ENCODE assay signal across 8 cellular contexts in genomic region chr10:110567201-110568054, GRCh38. TPM values are rescaled to one million over a fixed set of nuclear protein-coding genes. Genes with fewer than 3 reads are reported as not detected.
DNase-seq lines count a peak whose midpoint lies in the region; ATAC-seq and TF ChIP-seq lines count a peak whose summit lies in the region.

SMC3 (plus strand) TSS chr10:110567695; CDS start chr10:110567817, 122 bp downstream.

- peaks cover 3 to 22% of the 10 kb centered on the region in 2 experiments for H3K79me1 ChIP-seq in IMR-90 (ENCODE audit: low read depth in 1 of 2, low read length in 2 of 2)

- H3K27ac ChIP-seq in IMR-90 (ENCODE audit: insufficient read depth, low read length) (peak within 1 kb of the TSS; percentile 87), epithelial cell of prostate (peak within 1 kb of the TSS; percentile 57)

- peak within 1 kb of the TSS; percentile 74 for H3K9ac ChIP-seq in IMR-90 (ENCODE audit: low read depth, low read length)

- H3K4me1 ChIP-seq in IMR-90 (ENCODE audit: control insufficient read depth, insufficient read depth, low read length) (peaks cover 5% of the 10 kb centered on the region), mucosa of descending colon (ENCODE audit: low read depth) (no peaks in the 10 kb centered on the region)

- H2AK5ac ChIP-seq in IMR-90 (ENCODE audit: low read depth, low read length), result peak within 1 kb of the TSS; percentile 17

- peaks cover 11% of the 10 kb centered on the region for H4K20me1 ChIP-seq in IMR-90 (ENCODE audit: insufficient read depth, low read length)

- peak within 1 kb of the TSS; percentile 99 for H3K14ac ChIP-seq in IMR-90 (replicated peaks; ENCODE audit: low read depth, low read length)

- intact Hi-C loops in IMR-90 (cut with micrococcal nuclease) (loop anchor here (5.0 kb wide), 1 partner anchor 215 kb away; no protein-coding TSS in a partner anchor), mucosa of descending colon (cut with DNase I, micrococcal nuclease) (no loop called here)

- WGBS in IMR-90 (ENCODE audit: extremely low coverage in 2 of 2, insufficient read length in 1 of 2), 2 experiments, result 0% methylated on average over 25 of the region's 64 CpGs; no CpG with 5 or more reads in 1 of the 2 experiments

- peak within 1 kb of the TSS; percentile 96 for H2AFZ ChIP-seq in IMR-90 (replicated peaks; ENCODE audit: low read length, poor library complexity)

- ATAC-seq in GM21528 (IDR thresholded peaks at IDR 0.05; ENCODE audit: low FRiP score, unreplicated experiment), result peak; percentile 91
- peak; percentile 91 for ATAC-seq in IMR-90 (ENCODE audit: low read depth)
- peak; percentile 96 for ATAC-seq in mucosa of descending colon

- TF ChIP-seq CTCF in IMR-90 (conservative IDR thresholded peaks at IDR 0.05; ENCODE audit: low read depth, low read length) (no peak), mucosa of descending colon (IDR thresholded peaks at IDR 0.05) (no peak)

- in situ Hi-C loops in IMR-90 (cut with MboI; ENCODE audit: low sequenced_read_pairs), result loop anchor here (25.0 kb wide), 1 partner anchor 655 kb away; the partner anchor contains the start of gene XPNPEP1

- H2AK9ac ChIP-seq in IMR-90 (replicated peaks; ENCODE audit: low read depth, low read length, poor library complexity), result peak within 1 kb of the TSS; percentile 87

- H3K18ac ChIP-seq in IMR-90 (ENCODE audit: low read depth, low read length), result peak within 1 kb of the TSS; percentile 83

- H4K8ac ChIP-seq in IMR-90 (ENCODE audit: low read depth in 2 of 2, low read length in 2 of 2), result peak within 1 kb of the TSS; percentile 71 to 92

- dilution Hi-C loops in IMR-90 (cut with HindIII; ENCODE audit: low sequenced_read_pairs, unreplicated experiment), result no loop called here

- H2BK15ac ChIP-seq in IMR-90 (ENCODE audit: low read depth, low read length), result peak within 1 kb of the TSS; percentile 97; the same call in 2 of the 3 replicates

- POLR2A ChIA-PET in IMR-90 (lab: Charles Lee; ENCODE audit: unreplicated experiment), result no interaction called here

- H3K27me3 ChIP-seq in IMR-90 (ENCODE audit: control insufficient read depth, insufficient read depth, low read length), result no peaks in the 10 kb centered on the region

- peak within 1 kb of the TSS; percentile 77 for H3K4me3 ChIP-seq in IMR-90 (ENCODE audit: insufficient read depth, low read depth, low read length)
- H3K4me3 ChIP-seq in mucosa of descending colon, result peak within 1 kb of the TSS; percentile 82

- no peak for TF ChIP-seq RAD21 in IMR-90 (IDR thresholded peaks at IDR 0.05; ENCODE audit: low read length)

- peaks cover 5% of the 10 kb centered on the region; the same call in 1 of the 2 replicates for H3K9me1 ChIP-seq in IMR-90 (ENCODE audit: insufficient read depth, low read length)

- H4K91ac ChIP-seq in IMR-90 (ENCODE audit: insufficient read depth, low read depth, low read length), result peak within 1 kb of the TSS; percentile 95

- H3K4ac ChIP-seq in IMR-90 (ENCODE audit: low read depth, low read length), result peak within 1 kb of the TSS; percentile 94

- peak within 1 kb of the TSS; percentile 100 for H2BK20ac ChIP-seq in IMR-90 (ENCODE audit: low read depth, low read length)

- no peaks in the 10 kb centered on the region for H3K9me3 ChIP-seq in IMR-90 (ENCODE audit: control insufficient read depth, insufficient read depth, low read length)
- H3K9me3 ChIP-seq in mucosa of descending colon, result no peaks in the 10 kb centered on the region

- DNase-seq in DMS 273 treated with DMSO at 0.1 percent for 48 hours (lab: John Stamatoyannopoulos, UW) (peak; percentile 87), IMR-90 (peak; percentile 96), OCI-M1 (lab: John Stamatoyannopoulos, UW) (peak; percentile 98), activated T-cell treated with anti-CD3 and anti-CD28 coated beads for 48 hours (ENCODE audit: low read depth) (peak; percentile 91), epithelial cell of prostate (ENCODE audit: low read depth, low spot score) (peak; percentile 39), mucosa of descending colon (peak; percentile 92 to 94 (median 92))
- DNase-seq in stimulated activated CD8-positive, alpha-beta memory T cell treated with anti-CD3 and anti-CD28 coated beads, Interleukin-4, amount 100 ng/mL, for 24 hours (ENCODE audit: low read depth), result peak; percentile 88

- H3K56ac ChIP-seq in IMR-90 (ENCODE audit: extremely low read depth, insufficient read depth, low read length), result peak within 1 kb of the TSS; percentile 100

- no peak; the same call in 1 of the 2 replicates for TF ChIP-seq POLR2A in IMR-90 (IDR thresholded peaks at IDR 0.05; ENCODE audit: low read depth, low read length)

- CTCF ChIA-PET in IMR-90 (lab: Yijun Ruan, JAX), result interaction anchor here (0.5 to 1.0 kb wide), 2 partner anchors 171 to 317 kb away, joined by 3 read pairs; no protein-coding TSS in a partner anchor

- peak within 1 kb of the TSS; percentile 99 for H3K23ac ChIP-seq in IMR-90 (ENCODE audit: low read depth, low read length)

- H3K4me2 ChIP-seq in IMR-90 (ENCODE audit: low read depth, low read length), result peak within 1 kb of the TSS; percentile 98

- H2BK5ac ChIP-seq in IMR-90 (ENCODE audit: low read depth, low read length, poor library complexity, severe bottlenecking), result peak within 1 kb of the TSS; percentile 89

- H3K36me3 ChIP-seq in IMR-90 (ENCODE audit: control insufficient read depth, insufficient read depth, low read length) (peaks cover 2% of the 10 kb centered on the region), mucosa of descending colon (ENCODE audit: low read depth) (no peaks in the 10 kb centered on the region)

- H2BK120ac ChIP-seq in IMR-90 (ENCODE audit: low read depth, low read length), result peak within 1 kb of the TSS; percentile 100

- H4K5ac ChIP-seq in IMR-90 (ENCODE audit: low read depth, low read length), result peak within 1 kb of the TSS; percentile 43

- no TSS peak for BruUV-seq in IMR-90 (replicated peaks; lab: Mats Ljungman, UMichigan)

TF ChIP-seq in IMR-90, 13 proteins besides CTCF, POLR2A, EP300 and RAD21:
- no peak for TF ChIP-seq SMC3 (IDR thresholded peaks at IDR 0.05; ENCODE audit: low read depth, low read length)
- no peak for TF ChIP-seq ELK1 (IDR thresholded peaks at IDR 0.05; ENCODE audit: borderline replicate concordance, low read depth, low read length)
- TF ChIP-seq RFX5 (IDR thresholded peaks at IDR 0.05; ENCODE audit: low read depth, low read length), result no peak
- peak; percentile 93 for TF ChIP-seq MXI1 (IDR thresholded peaks at IDR 0.05; ENCODE audit: borderline replicate concordance, low read depth, low read length)
- no peak for TF ChIP-seq MAFK (IDR thresholded peaks at IDR 0.05; ENCODE audit: low read depth, low read length)
- no peak for TF ChIP-seq CEBPB (IDR thresholded peaks at IDR 0.05; ENCODE audit: low read depth, low read length)
- TF ChIP-seq FOS (IDR thresholded peaks at IDR 0.05; ENCODE audit: low read depth, low read length), result no peak
- peak; percentile 97 for TF ChIP-seq USF2 (IDR thresholded peaks at IDR 0.05; ENCODE audit: low read depth, low read length)
- peak; percentile 97 for TF ChIP-seq BHLHE40 (IDR thresholded peaks at IDR 0.05; ENCODE audit: low read depth, low read length)
- TF ChIP-seq RCOR1 (IDR thresholded peaks at IDR 0.05; ENCODE audit: insufficient replicate concordance, low read length), result peak; percentile 87
- peak; percentile 96; the same call in 1 of the 2 replicates for TF ChIP-seq CHD1 (IDR thresholded peaks at IDR 0.05; ENCODE audit: low read depth, low read length)
- TF ChIP-seq NFE2L2 (IDR thresholded peaks at IDR 0.05; ENCODE audit: low read depth, low read length), result peak; percentile 80
- TF ChIP-seq MAZ (IDR thresholded peaks at IDR 0.05; ENCODE audit: borderline replicate concordance, low read depth, low read length), result peak; percentile 59; the same call in 1 of the 2 replicates
TF ChIP-seq in IMR-90: peak in this region for 7.

RNA-seq across cellular contexts. Expression of gene SMC3, which starts in this region (rescaled TPM):
- total RNA-seq in IMR-90 (2012; rRNA removed) (15.2 and 30.0 TPM in 2 replicates), mucosa of descending colon (10 to 100 TPM; 24.1 to 36.3 (median 27.3) TPM)
- 11.7 and 15.0 TPM in 2 replicates for polyA plus RNA-seq in IMR-90 (2012; rRNA removed)
- 1.3 and 2.1 TPM in 2 replicates for polyA plus RNA-seq in IMR-90 (2012; cell fraction: cytosol; rRNA removed)
- polyA plus RNA-seq in IMR-90 (2012; cell fraction: nucleus; rRNA removed; ENCODE audit: low replicate concordance), result 0.76 and 5.6 TPM in 2 replicates

Comparison
In these comparisons a context has a peak if more than half of its experiments do, and no peak if none do; other contexts are left out.
1. Peak in every context shown above with its lines: DNase-seq, ATAC-seq, H3K4me3 ChIP-seq and H3K27ac ChIP-seq.
2. DNase-seq: peak in every context shown above with its lines; median percentile 98 in OCI-M1; 96 in IMR-90; 92 in mucosa of descending colon; 91 in activated T-cell treated with anti-CD3 and anti-CD28 coated beads for 48 hours; 88 in stimulated activated CD8-positive, alpha-beta memory T cell treated with anti-CD3 and anti-CD28 coated beads, Interleukin-4, amount 100 ng/mL, for 24 hours; 87 in DMS 273 treated with DMSO at 0.1 percent for 48 hours; 39 in epithelial cell of prostate.